Comparison of ENCODE assay signal across 8 cellular contexts in the genomic region with DNA sequence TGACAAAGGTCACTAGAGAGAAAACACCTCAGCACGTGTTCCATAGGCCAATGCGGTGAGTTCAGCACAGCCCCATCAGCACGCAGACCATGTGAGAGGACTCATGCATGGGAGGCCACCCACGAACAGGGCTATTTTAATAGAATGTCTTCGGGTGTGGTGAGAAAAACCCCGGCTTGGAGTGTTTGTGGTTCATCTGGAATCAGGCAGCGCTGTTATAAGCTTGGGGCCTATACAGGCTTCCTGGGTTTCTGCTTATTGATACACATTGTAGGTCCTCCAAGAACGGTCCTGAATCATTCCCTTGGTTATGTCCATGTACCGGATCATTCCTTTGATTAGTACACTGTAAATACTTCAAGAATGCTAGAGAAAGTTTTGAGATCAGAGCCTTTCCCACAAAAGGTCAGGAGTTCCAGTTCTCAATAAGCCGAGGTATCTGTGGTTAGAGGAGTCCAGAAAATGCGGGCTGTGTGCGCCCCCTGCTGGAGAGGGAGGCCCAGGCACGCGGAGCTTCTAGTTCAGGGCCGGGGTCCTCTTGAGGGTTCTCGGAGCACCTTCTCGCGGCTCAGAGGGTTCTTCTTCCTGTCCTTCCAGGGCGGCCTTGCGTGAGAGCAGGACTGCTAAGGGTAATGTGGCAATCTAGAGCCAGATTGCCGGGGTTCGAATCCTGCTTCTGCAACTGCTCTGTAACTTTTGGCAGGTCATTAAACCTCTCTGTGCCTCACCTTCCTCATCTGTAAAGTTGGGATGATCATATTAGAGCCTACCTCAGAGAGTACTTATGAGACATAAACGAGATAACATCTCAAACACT. TPM values are rescaled to one million over a fixed set of nuclear protein-coding genes. Genes with fewer than 3 reads are reported as not detected.
DNase-seq lines count a peak whose midpoint lies in the region; ATAC-seq and TF ChIP-seq lines count a peak whose summit lies in the region.

No MANE protein-coding gene starts in this region.

- ATAC-seq in GM18511 (IDR thresholded peaks at IDR 0.05; ENCODE audit: unreplicated experiment) (peak; percentile 95), HG02973 (IDR thresholded peaks at IDR 0.05; ENCODE audit: unreplicated experiment) (peak; percentile 90), left lobe of liver (peak; percentile 97)

- no peak overlapping the region for H3K4me3 ChIP-seq in AG04449 (ENCODE audit: low read depth, low read length)

- peak; percentile 97 for TF ChIP-seq CTCF in AG04449 (IDR thresholded peaks at IDR 0.05; ENCODE audit: insufficient read depth, low read length, missing control alignments)

- CTCF ChIA-PET in AG04449 (lab: Yijun Ruan, JAX): interaction anchor here (0.7 to 4.1 kb wide), 34 partner anchors 10 to 929 kb away, joined by 3 to 104 read pairs (median 4); no protein-coding TSS in a partner anchor

- POLR2A ChIA-PET in AG04449 (lab: Yijun Ruan, JAX): interaction anchor here (0.7 to 1.3 kb wide), 2 partner anchors 59 to 551 kb away, joined by 4 read pairs; no protein-coding TSS in a partner anchor

- DNase-seq in AG04449 (ENCODE audit: low read depth, low spot score): peak; percentile 91
- peak; percentile 75 to 78 for DNase-seq in NCI-H2081 (lab: John Stamatoyannopoulos, UW)
- DNase-seq in activated CD4-positive, alpha-beta T cell treated with anti-CD3 and anti-CD28 coated beads for 1 hour: peak; percentile 77
- peak; percentile 62 for DNase-seq in cerebellar cortex (ENCODE audit: low spot score)
- peak; percentile 81 for DNase-seq in left lobe of liver (ENCODE audit: low spot score)
- peak; percentile 70 to 87 for DNase-seq in stimulated activated CD4-positive, alpha-beta T cell treated with anti-CD3 and anti-CD28 coated beads, Interleukin-4, amount 100 ng/mL, for 48 hours (ENCODE audit: low read depth in 2 of 2)

RNA-seq across cellular contexts. Expression of a gene that starts 51.8 kb away (rescaled TPM):
- 0.08 TPM for total RNA-seq in left lobe of liver
